Comparison of ENCODE assay signal across 8 cellular contexts in the genomic region with DNA sequence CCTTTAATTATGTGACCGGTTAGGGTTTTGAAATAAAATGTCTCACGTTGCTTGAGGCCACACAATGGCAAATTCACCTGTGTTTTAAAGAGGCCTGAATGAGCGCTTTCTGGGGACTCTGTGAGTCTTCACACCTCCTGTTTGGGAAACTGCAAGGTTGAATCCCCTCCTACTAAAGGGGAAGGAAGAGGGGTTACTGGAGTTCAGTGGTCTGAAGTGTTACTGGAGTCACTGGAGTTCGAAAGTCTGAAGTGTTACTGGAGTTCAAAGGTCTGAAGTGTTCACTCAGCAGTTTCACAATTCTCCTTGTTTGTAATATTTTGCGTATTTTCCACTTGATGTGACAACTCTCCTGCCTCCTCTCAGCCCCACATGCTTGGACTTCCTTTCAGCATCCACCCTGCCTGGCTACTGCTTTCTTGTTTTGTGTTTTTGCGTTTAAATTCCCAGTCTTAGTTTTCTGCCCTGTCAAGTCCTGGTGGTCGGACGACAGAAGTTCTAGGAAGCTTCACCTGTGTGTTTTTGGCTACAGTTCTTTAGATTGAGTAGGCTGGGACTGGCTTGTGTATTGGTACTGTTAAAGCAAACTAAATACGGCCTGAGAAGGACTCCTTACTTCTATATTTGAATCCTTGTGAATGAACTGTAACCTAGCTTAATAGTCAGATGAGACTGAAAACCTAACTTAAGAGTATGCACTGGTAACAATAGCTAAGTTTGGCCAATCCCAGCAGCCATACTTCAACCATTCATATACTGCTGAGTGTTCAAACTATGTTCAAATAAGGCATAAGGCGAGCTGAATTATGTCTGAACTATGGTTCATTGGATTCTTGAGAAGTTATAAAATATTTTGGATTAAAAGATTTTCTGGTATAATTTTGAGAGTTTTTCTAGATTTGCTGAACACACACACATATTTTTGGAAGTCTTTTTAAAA. TPM values are rescaled to one million over a fixed set of nuclear protein-coding genes. Genes with fewer than 3 reads are reported as not detected.
DNase-seq lines count a peak whose midpoint lies in the region; ATAC-seq, FAIRE-seq and TF ChIP-seq lines count a peak whose summit lies in the region.

No MANE protein-coding gene starts in this region.

- no peak for DNase-seq in MG63
- DNase-seq in choroid plexus epithelial cell (ENCODE audit: low read depth), result peak; percentile 53
- DNase-seq in mucosa of descending colon, result peak in 1 of 3 donors; percentile 43
- DNase-seq in activated gamma-delta T cell (lab: John Stamatoyannopoulos, UW), result no peak
- DNase-seq in CD4-positive, alpha-beta memory T cell, result no peak
- no peak for DNase-seq in frontal cortex (ENCODE audit: low spot score in 2 of 2)

- H3K4me3 ChIP-seq in ACC112 (ENCODE audit: low read depth, low read length) (peak overlapping the region; percentile 85), MG63 (peak overlapping the region; percentile 76), choroid plexus epithelial cell (ENCODE audit: low read depth, low read length) (peak overlapping the region; percentile 91), mucosa of descending colon (no peak overlapping the region)
- no peak overlapping the region for H3K4me3 ChIP-seq in CD4-positive, alpha-beta memory T cell (ENCODE audit: low read length in 2 of 2)

- CTCF ChIA-PET in CD4-positive, alpha-beta memory T cell (lab: Charles Lee; ENCODE audit: partially characterized antibody), result no interaction called here

- H3K4me1 Mint-ChIP-seq in CD4-positive, alpha-beta memory T cell, result peaks cover 5 to 22% (median 14%) of the 10 kb centered on the region in 4 donors

- H3K27ac ChIP-seq in ACC112 (ENCODE audit: low read depth, low read length), result no peak overlapping the region
- no peak overlapping the region for H3K27ac ChIP-seq in CD4-positive, alpha-beta memory T cell (ENCODE audit: low read depth, low read length)

- no peak for FAIRE-seq in frontal cortex (lab: Jason Lieb, UNC)

- H3K4me1 ChIP-seq in ACC112 (ENCODE audit: control insufficient read depth, insufficient read depth, low read length, unreplicated experiment), result peaks cover 10% of the 10 kb centered on the region
- H3K4me1 ChIP-seq in mucosa of descending colon (ENCODE audit: low read depth), result peaks cover 22% of the 10 kb centered on the region
- no peaks in the 10 kb centered on the region for H3K4me1 ChIP-seq in CD4-positive, alpha-beta memory T cell (ENCODE audit: insufficient read depth, low read length)

- H3K9me3 Mint-ChIP-seq in CD4-positive, alpha-beta memory T cell, result peaks cover 0 to 4% (median 0%) of the 10 kb centered on the region in 8 donors

- intact Hi-C loops in mucosa of descending colon (cut with DNase I, micrococcal nuclease), result no loop called here
- intact Hi-C loops in CD4-positive, alpha-beta memory T cell (cut with micrococcal nuclease), result no loop called here

- H3K27me3 Mint-ChIP-seq in CD4-positive, alpha-beta memory T cell, result peaks cover 30 to 31% of the 10 kb centered on the region in 2 donors

- peak overlapping the region in 3 of 8 donors; percentile 1 to 35 (median 7) for H3K4me3 Mint-ChIP-seq in CD4-positive, alpha-beta memory T cell

- H3K36me3 ChIP-seq in ACC112 (ENCODE audit: insufficient read depth, low read length), result no peaks in the 10 kb centered on the region
- H3K36me3 ChIP-seq in MG63, result no peaks in the 10 kb centered on the region
- H3K36me3 ChIP-seq in mucosa of descending colon (ENCODE audit: low read depth), result no peaks in the 10 kb centered on the region
- no peaks in the 10 kb centered on the region for H3K36me3 ChIP-seq in CD4-positive, alpha-beta memory T cell (ENCODE audit: insufficient read depth, low read length)

- H3K36me3 Mint-ChIP-seq in CD4-positive, alpha-beta memory T cell, result no peaks in the 10 kb centered on the region

- TF ChIP-seq CTCF in choroid plexus epithelial cell (conservative IDR thresholded peaks at IDR 0.05; ENCODE audit: low read depth, low read length) (no peak), mucosa of descending colon (IDR thresholded peaks at IDR 0.05) (no peak)

- H3K27me3 ChIP-seq in ACC112 (ENCODE audit: insufficient read depth, low read length), result no peaks in the 10 kb centered on the region
- no peaks in the 10 kb centered on the region for H3K27me3 ChIP-seq in MG63
- H3K27me3 ChIP-seq in CD4-positive, alpha-beta memory T cell (ENCODE audit: insufficient read depth, low read length), result peaks cover 5% of the 10 kb centered on the region

- no peaks in the 10 kb centered on the region for H3K9me3 ChIP-seq in MG63
- no peaks in the 10 kb centered on the region for H3K9me3 ChIP-seq in mucosa of descending colon
- H3K9me3 ChIP-seq in CD4-positive, alpha-beta memory T cell (ENCODE audit: control insufficient read depth in 1 of 2, low read length in 2 of 2), result no peaks in the 10 kb centered on the region

- peak overlapping the region; percentile 95 for H2AFZ ChIP-seq in ACC112 (ENCODE audit: low read length, unreplicated experiment)

- POLR2A ChIA-PET in CD4-positive, alpha-beta memory T cell (lab: Charles Lee; ENCODE audit: partially characterized antibody), result no interaction called here

- H3K27ac Mint-ChIP-seq in CD4-positive, alpha-beta memory T cell, result no peak overlapping the region

- no peaks in the 10 kb centered on the region for H3K79me2 ChIP-seq in ACC112 (ENCODE audit: control insufficient read depth, insufficient read depth, low read length, unreplicated experiment)

- ATAC-seq in mucosa of descending colon (peak; percentile 43), HG02759 (IDR thresholded peaks at IDR 0.05; ENCODE audit: unreplicated experiment) (no peak)

RNA-seq across cellular contexts. Expression of gene SMPDL3A, which starts 2.0 kb away (rescaled TPM):
- total RNA-seq in MG63 (2014; rRNA removed; shearing (Covaris generic); ENCODE audit: low replicate concordance), result 2.0 and 2.1 TPM in 2 replicates
- total RNA-seq in mucosa of descending colon, result 100 to 1,000 TPM in 2 of 3 donors, 10 to 100 TPM in 1; 81.7 to 192 (median 158) TPM
- total RNA-seq in CD4-positive, alpha-beta memory T cell, result not detected
- not detected for polyA plus RNA-seq in CD4-positive, alpha-beta memory T cell
- 13.0 TPM for total RNA-seq in frontal cortex

RNA-seq across cellular contexts. Expression of gene FABP7, which starts 11.5 kb away (rescaled TPM):
- total RNA-seq in MG63 (2014; rRNA removed; shearing (Covaris generic); ENCODE audit: low replicate concordance), result not detected in 2 replicates
- total RNA-seq in mucosa of descending colon (not detected), frontal cortex (1,193 TPM)
- total RNA-seq in CD4-positive, alpha-beta memory T cell, result not detected
- polyA plus RNA-seq in CD4-positive, alpha-beta memory T cell, result not detected

Comparison
In these comparisons a context has a peak if more than half of its experiments do, and no peak if none do; other contexts are left out.
1. H3K4me3 ChIP-seq: peak in ACC112 (single experiment), MG63 (single experiment) and choroid plexus epithelial cell (single experiment); none in mucosa of descending colon (single experiment) and CD4-positive, alpha-beta memory T cell (0 of 2).
2. RNA of gene FABP7, which starts 11.5 kb away (total RNA-seq): 1,193 TPM in frontal cortex (single experiment); not detected in MG63, not detected in mucosa of descending colon and not detected in CD4-positive, alpha-beta memory T cell; every median in the first group is over 1,000 times any median in the second.